Comparison of ENCODE assay signal across 19 cellular contexts in the genomic region with DNA sequence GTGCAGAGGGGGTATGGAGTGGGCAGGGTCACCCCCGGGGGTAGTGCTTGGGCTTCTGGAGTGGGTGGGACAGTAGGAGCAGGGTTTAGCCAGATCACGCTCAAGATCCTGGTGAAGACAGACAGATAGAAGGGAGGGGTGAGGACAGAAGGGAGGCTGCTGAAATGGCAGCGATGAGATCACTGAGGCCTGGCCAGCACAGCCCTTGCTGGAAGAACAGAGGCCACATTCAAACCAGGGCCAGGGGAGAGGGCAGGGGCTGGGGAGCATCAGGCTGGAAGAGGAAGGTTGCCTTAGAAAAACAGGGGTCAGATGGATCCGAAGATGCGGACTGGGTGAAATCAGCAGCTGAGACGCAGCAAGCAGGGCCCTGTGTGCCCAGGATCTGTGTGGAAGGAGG.
DNase-seq lines count a peak whose midpoint lies in the region; ATAC-seq and TF ChIP-seq lines count a peak whose summit lies in the region.
"Had no signal": no experiment of that assay in that cellular context is flagged by ENCODE, and none has a peak within 500 bp of the region (broad histone marks: within the 10 kb centered on the region; RNA-seq: fewer than 3 reads in every experiment).

No MANE protein-coding gene starts in this region.

- intact Hi-C loops in sigmoid colon (cut with DNase I): loop anchor here (5.0 kb wide), 3 partner anchors 64 to 486 kb away; no protein-coding TSS in a partner anchor

- no peak overlapping the region for H3K9ac ChIP-seq in endodermal cell (ENCODE audit: extremely low read depth, low read length, poor library complexity, severe bottlenecking)
- H3K9ac ChIP-seq in liver (ENCODE audit: low read depth in 1 of 2, low read length in 2 of 2): no peak overlapping the region

- H3K27ac ChIP-seq in endodermal cell (ENCODE audit: low read depth, low read length) (no peak overlapping the region), liver (ENCODE audit: low read depth in 1 of 2, low read length in 2 of 2) (peak overlapping the region; percentile 80 to 91), sigmoid colon (peak overlapping the region; percentile 15 to 74 (median 66))
- H3K27ac ChIP-seq: ascending aorta, suprapubic skin had no signal

- H3K9me3 ChIP-seq in T-helper 17 cell (ENCODE audit: control insufficient read depth, low read length, poor library complexity, severe bottlenecking): no peaks in the 10 kb centered on the region
- no peaks in the 10 kb centered on the region for H3K9me3 ChIP-seq in endodermal cell (ENCODE audit: control insufficient read depth, low read length)
- no peaks in the 10 kb centered on the region for H3K9me3 ChIP-seq in liver (ENCODE audit: control insufficient read depth in 4 of 4, low read length in 3 of 4)
- H3K9me3 ChIP-seq in sigmoid colon: no peaks in the 10 kb centered on the region
- H3K9me3 ChIP-seq: ascending aorta, esophagus muscularis mucosa, suprapubic skin had no signal

- no peak for ATAC-seq in T-helper 17 cell
- ATAC-seq in GM18909 (IDR thresholded peaks at IDR 0.05; ENCODE audit: poor library complexity, unreplicated experiment): no peak
- ATAC-seq in GM21576 (IDR thresholded peaks at IDR 0.05; ENCODE audit: unreplicated experiment): no peak
- no peak for ATAC-seq in GM21423 (IDR thresholded peaks at IDR 0.05; ENCODE audit: unreplicated experiment)
- ATAC-seq: GM12878, sciatic nerve had no signal

- H3K4me1 Mint-ChIP-seq in T-helper 17 cell: peaks cover 3% of the 10 kb centered on the region
- peaks cover 28% of the 10 kb centered on the region for H3K4me1 Mint-ChIP-seq in endodermal cell

- no peak overlapping the region for H3K4me3 ChIP-seq in endodermal cell (ENCODE audit: low read length)
- H3K4me3 ChIP-seq in liver (ENCODE audit: low read depth in 1 of 3, low read length in 3 of 3): no peak overlapping the region
- no peak overlapping the region for H3K4me3 ChIP-seq in sigmoid colon
- H3K4me3 ChIP-seq: ascending aorta, esophagus muscularis mucosa, GM12878, suprapubic skin had no signal

- H3K36me3 Mint-ChIP-seq in T-helper 17 cell (ENCODE audit: low read depth): no peaks in the 10 kb centered on the region
- peaks cover 22% of the 10 kb centered on the region for H3K36me3 Mint-ChIP-seq in endodermal cell (ENCODE audit: low read depth)

- H3K4me1 ChIP-seq in endodermal cell (ENCODE audit: control insufficient read depth, insufficient read depth, low read length) (peaks cover 11% of the 10 kb centered on the region), liver (ENCODE audit: control insufficient read depth in 4 of 4, insufficient read depth in 4 of 4, low read length in 3 of 4) (peaks cover 17 to 57% (median 54%) of the 10 kb centered on the region in 4 donors), sigmoid colon (peaks cover 0 to 74% (median 70%) of the 10 kb centered on the region in 4 donors)

- peaks cover 36% of the 10 kb centered on the region for H3K36me3 ChIP-seq in endodermal cell (ENCODE audit: control insufficient read depth, insufficient read depth, low read length)
- peaks cover 0 to 21% (median 11%) of the 10 kb centered on the region in 4 donors for H3K36me3 ChIP-seq in liver (ENCODE audit: control insufficient read depth in 4 of 4, insufficient read depth in 3 of 4, low read depth in 1 of 4, low read length in 3 of 4)
- peaks cover 5 to 20% (median 9%) of the 10 kb centered on the region in 4 donors for H3K36me3 ChIP-seq in sigmoid colon

- H3K27me3 ChIP-seq in endodermal cell (ENCODE audit: control insufficient read depth, insufficient read depth, low read length, poor library complexity, severe bottlenecking): no peaks in the 10 kb centered on the region
- H3K27me3 ChIP-seq in liver (ENCODE audit: control insufficient read depth in 4 of 4, insufficient read depth in 4 of 4, low read length in 3 of 4): no peaks in the 10 kb centered on the region
- H3K27me3 ChIP-seq in sigmoid colon: no peaks in the 10 kb centered on the region
- H3K27me3 ChIP-seq: ascending aorta, esophagus muscularis mucosa, suprapubic skin had no signal

- H3K9me3 Mint-ChIP-seq in endodermal cell: no peaks in the 10 kb centered on the region

- TF ChIP-seq CTCF in endodermal cell (conservative IDR thresholded peaks at IDR 0.05) (no peak), liver (IDR thresholded peaks at IDR 0.05; ENCODE audit: low read depth, low read length, missing input control) (no peak), sigmoid colon (IDR thresholded peaks at IDR 0.05) (no peak)

- no peak overlapping the region for H3K4me3 Mint-ChIP-seq in T-helper 17 cell
- no peak overlapping the region for H3K4me3 Mint-ChIP-seq in endodermal cell

- no peak for TF ChIP-seq RAD21 in liver (IDR thresholded peaks at IDR 0.05)

- H3K27ac Mint-ChIP-seq in T-helper 17 cell (peak overlapping the region; percentile 32), endodermal cell (peak overlapping the region; percentile 36)

- no peak for DNase-seq in T-helper 17 cell
- DNase-seq in endodermal cell: peak; percentile 39
- no peak for DNase-seq in sigmoid colon
- no peak for DNase-seq in NCI-H2081 (lab: John Stamatoyannopoulos, UW)
- DNase-seq: activated CD4-positive, alpha-beta T cell treated with anti-CD3 and anti-CD28 coated beads for 1 hour; activated CD8-positive, alpha-beta memory T cell treated with anti-CD3 and anti-CD28 coated beads, Interleukin-2, amount 50 U/mL, for 48 hours; Calu3; dermis blood vessel endothelial cell; HCEC 1CT; SHP77 treated with DMSO at 0.1 percent for 48 hours had no signal

- no peak for TF ChIP-seq POLR2A in sigmoid colon (IDR thresholded peaks at IDR 0.05)

- WGBS in endodermal cell (ENCODE audit: insufficient coverage in 1 of 2, insufficient read length in 1 of 2), 2 experiments: 93 to 100% methylated on average over 4 to 6 of the region's 6 CpGs
- WGBS in liver: 74% methylated on average over 6 of the region's 6 CpGs
- 89 to 92% methylated on average over 6 of the region's 6 CpGs for WGBS in sigmoid colon, 2 donors

- TF ChIP-seq EP300 in sigmoid colon (IDR thresholded peaks at IDR 0.05): no peak

- H3K27me3 Mint-ChIP-seq in T-helper 17 cell (peaks cover 36% of the 10 kb centered on the region), endodermal cell (ENCODE audit: insufficient read depth) (no peaks in the 10 kb centered on the region)

TF ChIP-seq in liver, 16 proteins besides CTCF, POLR2A, EP300 and RAD21:
- no peak for TF ChIP-seq HNF4A (conservative IDR thresholded peaks at IDR 0.05)
- TF ChIP-seq, protein P1, sequence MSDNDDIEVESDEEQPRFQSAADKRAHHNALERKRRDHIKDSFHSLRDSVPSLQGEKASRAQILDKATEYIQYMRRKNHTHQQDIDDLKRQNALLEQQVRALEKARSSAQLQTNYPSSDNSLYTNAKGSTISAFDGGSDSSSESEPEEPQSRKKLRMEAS (IDR thresholded peaks at IDR 0.05): no peak
- TF ChIP-seq YY1 (IDR thresholded peaks at IDR 0.05): no peak
- TF ChIP-seq GABPA (IDR thresholded peaks at IDR 0.05 in 1 of 2, conservative IDR thresholded peaks at IDR 0.05 in 1 of 2): no peak
- no peak for TF ChIP-seq RXRA (IDR thresholded peaks at IDR 0.05)
- TF ChIP-seq FOXA1 (IDR thresholded peaks at IDR 0.05): no peak
- no peak for TF ChIP-seq FOXA2 (IDR thresholded peaks at IDR 0.05)
